In the genomic region with DNA sequence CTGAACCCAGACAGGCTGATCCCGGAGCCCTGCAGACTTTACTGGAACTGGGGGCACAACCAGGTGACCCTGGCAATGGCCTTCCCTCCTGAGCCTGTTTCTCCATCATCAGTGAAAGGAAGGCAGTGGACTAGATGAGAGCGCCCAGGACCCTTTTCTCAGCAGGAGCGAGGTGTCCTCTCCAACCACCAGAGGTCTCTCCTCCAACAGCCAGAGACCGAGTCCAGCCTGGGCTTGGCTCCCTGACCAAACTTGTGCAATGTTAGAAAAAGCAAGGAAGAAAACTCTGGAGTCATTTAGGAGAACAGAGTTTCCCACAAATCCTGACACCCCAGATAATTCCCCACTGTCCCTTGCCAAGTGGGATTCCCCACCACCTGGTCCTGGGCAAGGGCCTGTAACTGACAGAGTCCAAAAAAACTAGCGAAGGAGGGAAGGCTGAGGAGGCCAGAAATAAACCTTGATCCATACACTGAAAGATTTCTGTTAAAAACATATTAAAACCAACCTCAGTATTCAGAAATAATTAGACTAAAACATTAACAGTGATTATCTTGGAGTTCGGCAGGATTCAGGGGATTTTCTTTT, we compare ENCODE assay signal across 8 cellular contexts. TPM values are rescaled to one million over a fixed set of nuclear protein-coding genes. Genes with fewer than 3 reads are reported as not detected.
DNase-seq lines count a peak whose midpoint lies in the region; ATAC-seq, FAIRE-seq and TF ChIP-seq lines count a peak whose summit lies in the region.

No MANE protein-coding gene starts in this region.

- no peak for ATAC-seq in HG03354 (IDR thresholded peaks at IDR 0.05; ENCODE audit: poor library complexity, severe bottlenecking, unreplicated experiment)
- ATAC-seq in HG02981 (IDR thresholded peaks at IDR 0.05; ENCODE audit: unreplicated experiment) = no peak

- peak; percentile 37 for DNase-seq in AG09309 (ENCODE audit: low read depth)
- peak; percentile 65 for DNase-seq in RKO (ENCODE audit: low spot score)
- DNase-seq in lung microvascular endothelial cell (ENCODE audit: low read depth in 2 of 2) = peak; percentile 80 to 81
- no peak for DNase-seq in activated CD4-positive, CD25-positive, alpha-beta regulatory T cell treated with anti-CD3 and anti-CD28 coated beads, Interleukin-2, amount 50 U/mL, for 72 hours

- H3K4me3 ChIP-seq in AG09309 (ENCODE audit: control insufficient read depth, low read depth, low read length) (no peak overlapping the region), GM12875 (ENCODE audit: low read depth, low read length) (no peak overlapping the region)

- peak; percentile 21 for FAIRE-seq in endometrium (lab: Jason Lieb, UNC)

- peak; percentile 93 for TF ChIP-seq CTCF in AG09309 (IDR thresholded peaks at IDR 0.05; ENCODE audit: control insufficient read depth, insufficient read depth, low read depth, low read length, missing control alignments)
- TF ChIP-seq CTCF in GM12875 (IDR thresholded peaks at IDR 0.05; ENCODE audit: borderline replicate concordance, insufficient read depth, low read depth, low read length) = peak; percentile 60

RNA-seq across cellular contexts. Expression of gene RPS6KL1, which starts 9.0 kb away (rescaled TPM):
- total RNA-seq in lung microvascular endothelial cell = 4.4 and 6.2 TPM in 2 replicates

RNA-seq across cellular contexts. Expression of gene DLST, which starts 32.4 kb away (rescaled TPM):
- 35.3 and 35.7 TPM in 2 replicates for total RNA-seq in lung microvascular endothelial cell

RNA-seq across cellular contexts. Expression of gene PROX2, which starts 38.1 kb away (rescaled TPM):
- not detected in 2 replicates for total RNA-seq in lung microvascular endothelial cell

RNA-seq across cellular contexts. Expression of gene PGF, which starts 41.3 kb away (rescaled TPM):
- total RNA-seq in lung microvascular endothelial cell = 20.2 and 92.0 TPM in 2 replicates
